In genomic region chr6:72639920-72640621, GRCh38 we compare ENCODE assay signal across 26 cellular contexts. TPM values are rescaled to one million over a fixed set of nuclear protein-coding genes. Genes with fewer than 3 reads are reported as not detected.
DNase-seq lines count a peak whose midpoint lies in the region; ATAC-seq, FAIRE-seq and TF ChIP-seq lines count a peak whose summit lies in the region.
"Had no signal": no experiment of that assay in that cellular context is flagged by ENCODE, and none has a peak within 500 bp of the region (broad histone marks: within the 10 kb centered on the region; RNA-seq: fewer than 3 reads in every experiment).

No MANE protein-coding gene starts in this region.

- H3K4me1 Mint-ChIP-seq in type B pancreatic cell (ENCODE audit: unreplicated experiment) = no peaks in the 10 kb centered on the region
- peaks cover 6% of the 10 kb centered on the region for H3K4me1 Mint-ChIP-seq in CD8-positive, alpha-beta T cell (ENCODE audit: low read depth)
- H3K4me1 Mint-ChIP-seq in natural killer cell = peaks cover 5% of the 10 kb centered on the region in 2 donors
- H3K4me1 Mint-ChIP-seq: CD8-positive, alpha-beta memory T cell; nephron; stimulated activated effector memory CD8-positive, alpha-beta T cell treated with anti-CD3 and anti-CD28 coated beads, Interleukin-12 subunit alpha, Interleukin-12 subunit beta, amount 100 ng/mL, for 72 hours had no signal

- 96% methylated on average over 5 of the region's 5 CpGs for WGBS in GM12878 (ENCODE audit: insufficient coverage, insufficient replicate concordance, low lambda C conversion rate, missing lambda C conversion rate)

- ATAC-seq in GM12878 (peak; percentile 24), natural killer cell (no peak)
- ATAC-seq in CD8-positive, alpha-beta T cell = no peak
- ATAC-seq: activated CD4-positive, CD25-positive, alpha-beta regulatory T cell treated with anti-CD3 and anti-CD28 coated beads, Interleukin-2, amount 50 U/mL, for 24 hours; activated naive CD8-positive, alpha-beta T cell treated with anti-CD3 and anti-CD28 coated beads, Interleukin-2, amount 50 U/mL, for 24 hours; activated T-cell treated with anti-CD3 and anti-CD28 coated beads, Interleukin-2, amount 50 U/mL, for 72 hours; left colon; stimulated activated effector memory CD8-positive, alpha-beta T cell treated with anti-CD3 and anti-CD28 coated beads, Interleukin-12 subunit alpha, Interleukin-12 subunit beta, amount 100 ng/mL, for 72 hours had no signal

- H3K27me3 Mint-ChIP-seq in type B pancreatic cell (peaks cover 5% of the 10 kb centered on the region), natural killer cell (ENCODE audit: low read depth in 2 of 2) (no peaks in the 10 kb centered on the region)
- no peaks in the 10 kb centered on the region for H3K27me3 Mint-ChIP-seq in CD8-positive, alpha-beta T cell (ENCODE audit: low read depth)
- H3K27me3 Mint-ChIP-seq: activated CD4-positive, alpha-beta memory T cell treated with anti-CD3 and anti-CD28 coated beads for 36 hours; activated naive CD8-positive, alpha-beta T cell treated with anti-CD3 and anti-CD28 coated beads, Interleukin-2, amount 50 U/mL, for 24 hours; CD8-positive, alpha-beta memory T cell had no signal

- no peak for TF ChIP-seq EP300 in GM12878 (IDR thresholded peaks at IDR 0.05; ENCODE audit: borderline replicate concordance in 1 of 2, control insufficient read depth in 1 of 2, low read depth in 2 of 2, low read length in 2 of 2)

- TF ChIP-seq CTCF in D721Med (IDR thresholded peaks at IDR 0.05; ENCODE audit: insufficient read depth, missing control alignments) (peak; percentile 8), GM12878 (IDR thresholded peaks at IDR 0.05 in 2 of 3, conservative IDR thresholded peaks at IDR 0.05 in 1 of 3; ENCODE audit: control insufficient read depth in 2 of 3, extremely low read depth in 1 of 3, insufficient read depth in 1 of 3, low read depth in 3 of 3, low read length in 3 of 3) (peak; percentile 9 to 40 (median 27); a peak in 4 of 6 replicates), fibroblast of villous mesenchyme (IDR thresholded peaks at IDR 0.05; ENCODE audit: insufficient read depth, low read depth, low read length) (peak; percentile 19), type B pancreatic cell (conservative IDR thresholded peaks at IDR 0.05) (no peak), natural killer cell (IDR thresholded peaks at IDR 0.05) (no peak)
- no peak for TF ChIP-seq CTCF in CD8-positive, alpha-beta T cell (IDR thresholded peaks at IDR 0.05)

- FAIRE-seq in D721Med (lab: Jason Lieb, UNC) = no peak
- peak; percentile 71 for FAIRE-seq in GM19239 (lab: Jason Lieb, UNC)
- FAIRE-seq in GM12878 (lab: Jason Lieb, UNC) = no peak
- FAIRE-seq: endometrium had no signal

- no peak overlapping the region for H3K27ac Mint-ChIP-seq in type B pancreatic cell
- no peak overlapping the region for H3K27ac Mint-ChIP-seq in CD8-positive, alpha-beta T cell
- H3K27ac Mint-ChIP-seq in natural killer cell = no peak overlapping the region
- H3K27ac Mint-ChIP-seq: activated CD4-positive, alpha-beta memory T cell treated with anti-CD3 and anti-CD28 coated beads for 36 hours; activated naive CD8-positive, alpha-beta T cell treated with anti-CD3 and anti-CD28 coated beads, Interleukin-2, amount 50 U/mL, for 24 hours; activated T-cell treated with anti-CD3 and anti-CD28 coated beads, Interleukin-2, amount 50 U/mL, for 72 hours; CD8-positive, alpha-beta memory T cell; nephron; stimulated activated effector memory CD8-positive, alpha-beta T cell treated with anti-CD3 and anti-CD28 coated beads, Interleukin-12 subunit alpha, Interleukin-12 subunit beta, amount 100 ng/mL, for 72 hours had no signal

- H3K79me2 ChIP-seq in GM12878 (ENCODE audit: control insufficient read depth, insufficient read depth, low read length) = peaks cover 64% of the 10 kb centered on the region

- H3K36me3 ChIP-seq in GM12878 (ENCODE audit: control insufficient read depth in 2 of 2, insufficient read depth in 2 of 2, low read length in 1 of 2) = no peaks in the 10 kb centered on the region; a peak in 1 of 4 replicates
- no peaks in the 10 kb centered on the region for H3K36me3 ChIP-seq in CD8-positive, alpha-beta T cell (ENCODE audit: insufficient read depth, low read length)
- H3K36me3 ChIP-seq: BE2C had no signal

- SMC1A ChIA-PET in GM12878 (lab: Charles Lee; ENCODE audit: uncharacterized antibody, unreplicated experiment) = interaction anchor here (0.7 to 12.1 kb wide), 18 partner anchors 9 to 542 kb away, joined by 3 to 163 read pairs (median 6); no protein-coding TSS in a partner anchor

- RAD21 ChIA-PET in GM12878 (lab: Charles Lee; ENCODE audit: unreplicated experiment) = interaction anchor here (0.7 to 11.1 kb wide), 10 partner anchors 9 to 489 kb away, joined by 3 to 172 read pairs (median 4); partner anchors contain the start of gene KCNQ5

- peak; percentile 56 for TF ChIP-seq RAD21 in GM12878 (IDR thresholded peaks at IDR 0.05; ENCODE audit: insufficient read depth, low read depth, low read length)

- H4K20me1 ChIP-seq in GM12878 (ENCODE audit: control insufficient read depth, insufficient read depth) = no peaks in the 10 kb centered on the region

- no peak overlapping the region for H2AFZ ChIP-seq in GM12878 (ENCODE audit: control insufficient read depth, low read depth, low read length)

- peaks cover 16% of the 10 kb centered on the region for H3K4me1 ChIP-seq in GM12878 (ENCODE audit: control insufficient read depth, insufficient read depth, low read length)
- no peaks in the 10 kb centered on the region for H3K4me1 ChIP-seq in CD8-positive, alpha-beta T cell (ENCODE audit: insufficient read depth, low read length)
- H3K4me1 ChIP-seq: BE2C had no signal

- no peak for DNase-seq in D721Med (ENCODE audit: insufficient read length, low spot score)
- DNase-seq in GM19239 (ENCODE audit: insufficient read length, low spot score) = no peak
- DNase-seq in GM12878 (ENCODE audit: low read depth, low spot score) = no peak
- DNase-seq in fibroblast of villous mesenchyme (ENCODE audit: low read depth) = no peak
- DNase-seq in D341Med (ENCODE audit: low spot score) = no peak
- no peak for DNase-seq in type B pancreatic cell (ENCODE audit: extremely low spot score, unreplicated experiment)
- no peak for DNase-seq in CD8-positive, alpha-beta T cell
- DNase-seq in natural killer cell = no peak
- DNase-seq: ACHN; activated CD4-positive, alpha-beta memory T cell treated with anti-CD3 and anti-CD28 coated beads for 36 hours; activated naive CD8-positive, alpha-beta T cell treated with anti-CD3 and anti-CD28 coated beads, Interleukin-2, amount 50 U/mL, for 24 hours; activated T-cell treated with anti-CD3 and anti-CD28 coated beads, Interleukin-2, amount 50 U/mL, for 72 hours; BE2C; CD8-positive, alpha-beta memory T cell; hypothalamus; left colon; mammary epithelial cell; NCI-H1105 treated with DMSO at 0.1 percent for 48 hours; NCI-H187 treated with DMSO at 0.1 percent for 48 hours; NCI-H2171; trophoblast cell had no signal

- H3K27ac ChIP-seq in GM12878 (ENCODE audit: control insufficient read depth, insufficient read depth) = no peak overlapping the region
- H3K27ac ChIP-seq in CD8-positive, alpha-beta T cell (ENCODE audit: low read depth, low read length) = no peak overlapping the region

- BruUV-seq in GM12878 (replicated peaks; lab: Mats Ljungman, UMichigan) = no TSS peak

- intact Hi-C loops in GM12878 (cut with micrococcal nuclease; ENCODE audit: unreplicated experiment) (loop anchor here (1.0 kb wide), 1 partner anchor 490 kb away; no protein-coding TSS in a partner anchor), natural killer cell (cut with micrococcal nuclease) (no loop called here)
- intact Hi-C loops in CD8-positive, alpha-beta T cell (cut with DNase I, micrococcal nuclease) = no loop called here

- no peak overlapping the region for H3K4me3 Mint-ChIP-seq in type B pancreatic cell
- H3K4me3 Mint-ChIP-seq in CD8-positive, alpha-beta T cell = no peak overlapping the region
- no peak overlapping the region for H3K4me3 Mint-ChIP-seq in natural killer cell
- H3K4me3 Mint-ChIP-seq: activated CD4-positive, alpha-beta memory T cell treated with anti-CD3 and anti-CD28 coated beads for 36 hours; activated naive CD8-positive, alpha-beta T cell treated with anti-CD3 and anti-CD28 coated beads, Interleukin-2, amount 50 U/mL, for 24 hours; activated T-cell treated with anti-CD3 and anti-CD28 coated beads, Interleukin-2, amount 50 U/mL, for 72 hours; CD8-positive, alpha-beta memory T cell; nephron; stimulated activated effector memory CD8-positive, alpha-beta T cell treated with anti-CD3 and anti-CD28 coated beads, Interleukin-12 subunit alpha, Interleukin-12 subunit beta, amount 100 ng/mL, for 72 hours had no signal

- no peaks in the 10 kb centered on the region for H3K27me3 ChIP-seq in GM12878 (replicated peaks in 1 of 2; ENCODE audit: control insufficient read depth in 2 of 2, insufficient read depth in 2 of 2, low read length in 1 of 2)
- no peaks in the 10 kb centered on the region for H3K27me3 ChIP-seq in CD8-positive, alpha-beta T cell (ENCODE audit: insufficient read depth, low read length)
- H3K27me3 ChIP-seq: BE2C had no signal

- no peak for TF ChIP-seq POLR2A in GM12878 (IDR thresholded peaks at IDR 0.05; ENCODE audit: low read depth, low read length)

- H3K9me3 Mint-ChIP-seq in type B pancreatic cell = no peaks in the 10 kb centered on the region
- H3K9me3 Mint-ChIP-seq in CD8-positive, alpha-beta T cell = no peaks in the 10 kb centered on the region
- H3K9me3 Mint-ChIP-seq in natural killer cell = no peaks in the 10 kb centered on the region
- H3K9me3 Mint-ChIP-seq: activated CD4-positive, alpha-beta memory T cell treated with anti-CD3 and anti-CD28 coated beads for 36 hours; activated naive CD8-positive, alpha-beta T cell treated with anti-CD3 and anti-CD28 coated beads, Interleukin-2, amount 50 U/mL, for 24 hours; activated T-cell treated with anti-CD3 and anti-CD28 coated beads, Interleukin-2, amount 50 U/mL, for 72 hours; CD8-positive, alpha-beta memory T cell; nephron; stimulated activated effector memory CD8-positive, alpha-beta T cell treated with anti-CD3 and anti-CD28 coated beads, Interleukin-12 subunit alpha, Interleukin-12 subunit beta, amount 100 ng/mL, for 72 hours had no signal

- no peak overlapping the region for H3K4me2 ChIP-seq in GM12878 (ENCODE audit: control insufficient read depth, insufficient read depth)

- CTCF ChIA-PET in GM12878 (lab: Yijun Ruan, JAX) = interaction anchor here (0.5 to 5.6 kb wide), 18 partner anchors 9 to 496 kb away, joined by 3 to 53 read pairs (median 4); no protein-coding TSS in a partner anchor
- CTCF ChIA-PET in CD8-positive, alpha-beta T cell (lab: Charles Lee) = interaction anchor here (1.1 kb wide), 1 partner anchor 24 kb away, joined by 3 read pairs; no protein-coding TSS in a partner anchor

- H3K36me3 Mint-ChIP-seq in type B pancreatic cell = no peaks in the 10 kb centered on the region
- H3K36me3 Mint-ChIP-seq in CD8-positive, alpha-beta T cell = no peaks in the 10 kb centered on the region
- no peaks in the 10 kb centered on the region for H3K36me3 Mint-ChIP-seq in natural killer cell
- H3K36me3 Mint-ChIP-seq: activated CD4-positive, alpha-beta memory T cell treated with anti-CD3 and anti-CD28 coated beads for 36 hours; CD8-positive, alpha-beta memory T cell; stimulated activated effector memory CD8-positive, alpha-beta T cell treated with anti-CD3 and anti-CD28 coated beads, Interleukin-12 subunit alpha, Interleukin-12 subunit beta, amount 100 ng/mL, for 72 hours had no signal

- no peaks in the 10 kb centered on the region for H3K9me3 ChIP-seq in GM12878 (replicated peaks; ENCODE audit: control insufficient read depth, insufficient read depth, low read length)
- no peaks in the 10 kb centered on the region for H3K9me3 ChIP-seq in CD8-positive, alpha-beta T cell (ENCODE audit: low read length)
- H3K9me3 ChIP-seq: BE2C had no signal

- in situ Hi-C loops in GM12878 (cut with MboI) = no loop called here

- POLR2A ChIA-PET in GM12878 (lab: Charles Lee) = interaction anchor here (0.8 to 4.5 kb wide), 6 partner anchors 8 to 49 kb away, joined by 3 to 23 read pairs (median 4); no protein-coding TSS in a partner anchor
- POLR2A ChIA-PET in CD8-positive, alpha-beta T cell (lab: Charles Lee) = interaction anchor here (0.6 kb wide), 1 partner anchor 30 kb away, joined by 7 read pairs; no protein-coding TSS in a partner anchor

- no peak overlapping the region for H3K4me3 ChIP-seq in GM12878
- no peak overlapping the region for H3K4me3 ChIP-seq in fibroblast of villous mesenchyme (ENCODE audit: low read depth, low read length)
- no peak overlapping the region for H3K4me3 ChIP-seq in CD8-positive, alpha-beta T cell (ENCODE audit: low read depth, low read length)

- no peak overlapping the region for H3K9ac ChIP-seq in GM12878 (ENCODE audit: control insufficient read depth, insufficient read depth, low read length)

RNA-seq across cellular contexts. Expression of gene KCNQ5, which starts 18.2 kb away (rescaled TPM):
- total RNA-seq in GM12878 (2013; cell fraction: nucleolus; rRNA removed) = 182 and 288 TPM in 2 replicates
- total RNA-seq in GM12878 (2014; rRNA removed) = 1.9 and 2.9 TPM in 2 replicates
- total RNA-seq in GM12878 (2014; rRNA removed; fragmentation: Illumina TruSeq; extraction: Trizol) = 3.2 and 3.3 TPM in 2 replicates
- total RNA-seq in GM12878 (2021) = 4.1 and 5.0 TPM in 2 replicates
- polyA plus RNA-seq in GM12878 (2011; ENCODE audit: low read depth) = 2.4 TPM
- 16.2 TPM in 2 replicates for polyA plus RNA-seq in GM12878 (2011; rRNA removed)
- polyA plus RNA-seq in GM12878 (2011; cell fraction: cytosol; rRNA removed) = 12.9 and 13.7 TPM in 2 replicates
- polyA plus RNA-seq in GM12878 (2011; cell fraction: nucleus; rRNA removed) = 18.0 and 20.3 TPM in 2 replicates
- polyA plus RNA-seq in GM12878 (2012) = 4.0 and 6.9 TPM in 2 replicates
- 3.1 and 3.7 TPM in 2 replicates for polyA plus RNA-seq in GM12878 (2014; fragmentation: Illumina TruSeq; extraction: Trizol)
- polyA plus RNA-seq in GM12878 (2014; fragmentation: Nextera tagmentation; extraction: Ambion mirVana) = 1 to 10 TPM in 1 of 2 experiments, under 1 TPM in 1; 0.60 to 1.0 TPM
- polyA plus RNA-seq in GM12878 (2014; rRNA removed) = 2.6 and 2.7 TPM in 2 replicates
- 1 to 10 TPM; 3.8 to 3.9 TPM for polyA plus RNA-seq in GM12878 (2016; fragmentation: Nextera tagmentation; extraction: Ambion mirVana)
- 43.2 and 62.1 TPM in 2 replicates for polyA minus RNA-seq in GM12878 (2011; rRNA and poly(A)+ RNA removed)
- 7.8 and 14.7 TPM in 2 replicates for polyA minus RNA-seq in GM12878 (2011; cell fraction: cytosol; rRNA and poly(A)+ RNA removed)
- polyA minus RNA-seq in GM12878 (2011; cell fraction: nucleus; rRNA and poly(A)+ RNA removed) = 72.7 and 118 TPM in 2 replicates
- 0.86 and 0.97 TPM in 2 replicates for total RNA-seq in fibroblast of villous mesenchyme
- total RNA-seq in type B pancreatic cell (ENCODE audit: low replicate concordance) = 1.1 and 1.7 TPM in 2 replicates
- total RNA-seq in CD8-positive, alpha-beta T cell = 1 to 10 TPM; 3.5 to 3.8 TPM
- 1 to 10 TPM; 8.2 to 9.7 (median 8.7) TPM for total RNA-seq in natural killer cell
- total RNA-seq: HT-29 had no signal

Comparison
In these comparisons a context has a peak if more than half of its experiments do, and no peak if none do; other contexts are left out.
1. CTCF ChIP-seq: peak in D721Med (single experiment), GM12878 (3 of 3) and fibroblast of villous mesenchyme (single experiment); none in type B pancreatic cell (single experiment), CD8-positive, alpha-beta T cell (single experiment) and natural killer cell (single experiment).